ENCODE assay signal across 8 cellular contexts in genomic region chr9:135907006-135907434, GRCh38. TPM values are rescaled to one million over a fixed set of nuclear protein-coding genes. Genes with fewer than 3 reads are reported as not detected.
DNase-seq lines count a peak whose midpoint lies in the region; ATAC-seq and TF ChIP-seq lines count a peak whose summit lies in the region.

No MANE protein-coding gene starts in this region.

- no peaks in the 10 kb centered on the region for H3K27me3 ChIP-seq in aorta (ENCODE audit: control insufficient read depth in 1 of 2, insufficient read depth in 2 of 2, low read length in 1 of 2)

- peak; percentile 61 for DNase-seq in AG08396 (ENCODE audit: low spot score)
- peak; percentile 22 for DNase-seq in kidney glomerular epithelial cell (lab: John Stamatoyannopoulos, UW)
- DNase-seq in aorta, result peak in 1 of 2 donors; percentile 54
- no peak for DNase-seq in COLO829 (ENCODE audit: low spot score)
- no peak for DNase-seq in GDM1 (lab: John Stamatoyannopoulos, UW)

- peak overlapping the region; percentile 67 for H3K4me3 ChIP-seq in WI38 (ENCODE audit: low read depth, low read length)
- H3K4me3 ChIP-seq in aorta (ENCODE audit: low read length in 2 of 2), result peak overlapping the region; percentile 85 to 98

- H3K36me3 ChIP-seq in aorta (ENCODE audit: control insufficient read depth in 1 of 2, insufficient read depth in 2 of 2, low read length in 1 of 2), result no peaks in the 10 kb centered on the region

- H3K27ac ChIP-seq in aorta (ENCODE audit: low read depth in 1 of 2, low read length in 2 of 2), result no peak overlapping the region

- H3K4me1 ChIP-seq in aorta (ENCODE audit: control insufficient read depth in 1 of 2, insufficient read depth in 2 of 2, low read length in 2 of 2), result no peaks in the 10 kb centered on the region

- intact Hi-C loops in aorta (cut with DNase I), result loop anchor here in 1 of 2 donors (5.0 to 10.0 kb wide), 3 partner anchors 45 to 338 kb away; partner anchors contain the start of gene QSOX2

- no peak for TF ChIP-seq CTCF in WI38 (IDR thresholded peaks at IDR 0.05; ENCODE audit: low read depth, low read length)

- 0% methylated on average over 34 to 70 of the region's 70 CpGs for WGBS in aorta, 2 donors

- no peaks in the 10 kb centered on the region for H3K9me3 ChIP-seq in aorta (ENCODE audit: control insufficient read depth, low read length)

- ATAC-seq in GM18502 (IDR thresholded peaks at IDR 0.05; ENCODE audit: poor library complexity, unreplicated experiment) (peak; percentile 16), HG03025 (IDR thresholded peaks at IDR 0.05; ENCODE audit: low FRiP score, unreplicated experiment) (peak; percentile 29), aorta (ENCODE audit: low FRiP score) (no peak)

RNA-seq across cellular contexts. Expression of gene CAMSAP1, which starts 0.3 kb away (rescaled TPM):
- 10 to 100 TPM; 26.4 to 28.0 TPM for total RNA-seq in aorta
- 1 to 10 TPM; 2.5 to 5.2 TPM for polyA plus RNA-seq in aorta

RNA-seq across cellular contexts. Expression of gene UBAC1, which starts 54.2 kb away (rescaled TPM):
- 10 to 100 TPM; 24.1 to 38.0 TPM for total RNA-seq in aorta
- 10 to 100 TPM; 36.9 to 49.9 TPM for polyA plus RNA-seq in aorta

Comparison
In these comparisons a context has a peak if more than half of its experiments do, and no peak if none do; other contexts are left out.
1. DNase-seq: peak in AG08396 (single experiment) and kidney glomerular epithelial cell (single experiment); none in COLO829 (single experiment) and GDM1 (single experiment).